In the genomic region with DNA sequence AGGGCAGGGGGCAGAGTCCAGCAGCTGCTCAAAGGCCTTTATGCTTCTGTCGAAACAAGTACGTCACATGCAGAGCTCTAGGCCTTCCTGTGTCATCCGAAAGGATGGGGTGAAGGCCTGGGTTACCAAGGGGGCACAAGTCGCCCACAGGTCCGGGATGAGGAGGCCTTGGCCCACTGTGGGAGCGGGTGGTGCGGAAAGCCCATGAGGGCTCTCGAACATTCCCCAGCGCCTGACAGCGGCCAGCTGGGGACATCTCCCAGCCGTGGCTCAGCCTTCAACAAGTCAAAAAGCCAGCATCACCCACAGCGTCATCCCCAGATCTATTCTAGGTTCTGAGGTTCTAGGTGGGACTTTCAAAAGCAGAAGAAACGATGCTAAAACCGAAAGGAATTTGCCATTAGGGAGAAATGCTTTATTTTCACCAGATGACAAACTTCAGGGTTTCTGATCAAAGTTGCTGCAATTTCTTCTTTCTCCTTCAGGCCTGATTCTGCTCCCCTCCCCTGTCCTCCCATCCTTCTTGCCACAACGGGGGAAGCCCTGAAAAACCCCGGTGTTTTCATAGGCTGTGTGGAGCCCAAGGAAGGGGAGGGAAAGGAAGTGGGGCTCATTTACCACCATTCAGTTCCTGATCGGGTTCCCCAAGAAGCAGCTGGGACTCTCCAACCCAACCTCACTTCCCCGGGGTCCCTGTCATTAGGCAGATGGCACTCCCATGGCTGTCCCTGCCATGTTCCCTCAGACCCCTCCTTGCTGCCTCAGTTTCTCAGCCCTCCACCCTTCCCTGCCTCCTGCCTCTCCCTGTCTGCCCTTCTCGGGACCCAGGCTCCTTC, we compare ENCODE assay signal across 10 cellular contexts. TPM values are rescaled to one million over a fixed set of nuclear protein-coding genes. Genes with fewer than 3 reads are reported as not detected.
DNase-seq lines count a peak whose midpoint lies in the region; ATAC-seq, FAIRE-seq and TF ChIP-seq lines count a peak whose summit lies in the region.
"Had no signal": no experiment of that assay in that cellular context is flagged by ENCODE, and none has a peak within 500 bp of the region (broad histone marks: within the 10 kb centered on the region; RNA-seq: fewer than 3 reads in every experiment).

No MANE protein-coding gene starts in this region.

- peaks cover 48% of the 10 kb centered on the region for H3K79me1 ChIP-seq in mesenchymal stem cell (replicated peaks; ENCODE audit: low read length, poor library complexity, severe bottlenecking)

- no peak overlapping the region for H3K14ac ChIP-seq in mesenchymal stem cell (ENCODE audit: low read length in 2 of 2)

- POLR2A ChIA-PET in K562 (lab: Yijun Ruan, JAX) = no interaction called here

- H3K4me3 Mint-ChIP-seq in T-helper 2 cell treated with Interferon-gamma antibody and Interleukin-4, amounts not matched to agents 5 μg/mL and 100 μg/mL, for 36 hours = no peak overlapping the region

- WGBS in K562 (ENCODE audit: insufficient coverage, low coverage, missing lambda C conversion rate) = 8% methylated on average over 19 of the region's 19 CpGs
- WGBS in mesenchymal stem cell = 86% methylated on average over 15 of the region's 19 CpGs

- H3K27me3 ChIP-seq in K562 (ENCODE audit: control insufficient read depth in 2 of 2, insufficient read depth in 2 of 2, low read length in 2 of 2) = peaks cover 28 to 55% of the 10 kb centered on the region in 2 experiments
- no peaks in the 10 kb centered on the region for H3K27me3 ChIP-seq in effector memory CD4-positive, alpha-beta T cell (replicated peaks; ENCODE audit: control insufficient read depth, insufficient read depth, low read length, poor library complexity, severe bottlenecking)
- H3K27me3 ChIP-seq in mesenchymal stem cell (ENCODE audit: control insufficient read depth in 1 of 2, insufficient read depth in 1 of 2, low read length in 2 of 2) = no peaks in the 10 kb centered on the region
- H3K27me3 ChIP-seq: suprapubic skin had no signal

- H2AK5ac ChIP-seq in mesenchymal stem cell (ENCODE audit: low read length, severe bottlenecking) = no peak overlapping the region

- in situ Hi-C loops in K562 (cut with MboI) = no loop called here

- H2BK12ac ChIP-seq in mesenchymal stem cell (ENCODE audit: low read length in 2 of 2) = no peak overlapping the region

- H3K9me1 ChIP-seq in K562 (ENCODE audit: control insufficient read depth, insufficient read depth, low read length) = no peaks in the 10 kb centered on the region

- TF ChIP-seq CTCF in K562 (IDR thresholded peaks at IDR 0.05 in 2 of 3, conservative IDR thresholded peaks at IDR 0.05 in 1 of 3; ENCODE audit: insufficient read depth in 2 of 3, low read depth in 1 of 3, low read length in 3 of 3) = no peak

- H3K36me3 ChIP-seq in K562 (ENCODE audit: control insufficient read depth, insufficient read depth, low read length) = no peaks in the 10 kb centered on the region
- no peaks in the 10 kb centered on the region for H3K36me3 ChIP-seq in effector memory CD4-positive, alpha-beta T cell (ENCODE audit: control insufficient read depth, insufficient read depth, low read length)
- peaks cover 5 to 27% of the 10 kb centered on the region in 2 experiments for H3K36me3 ChIP-seq in mesenchymal stem cell (ENCODE audit: control insufficient read depth in 1 of 2, insufficient read depth in 2 of 2, low read depth in 1 of 2, low read length in 2 of 2)

- H2BK5ac ChIP-seq in mesenchymal stem cell (ENCODE audit: low read depth, low read length, poor library complexity, severe bottlenecking) = no peak overlapping the region

- H3K36me3 Mint-ChIP-seq in T-helper 2 cell treated with Interferon-gamma antibody and Interleukin-4, amounts not matched to agents 5 μg/mL and 100 μg/mL, for 36 hours (ENCODE audit: low read depth) = peaks cover 11% of the 10 kb centered on the region

- 0 out of 2 replicates have a peak, but pooled peaks cover 2% of the 10 kb centered on the region for H4K20me1 ChIP-seq in K562 (replicated peaks; ENCODE audit: control insufficient read depth, insufficient read depth, low read length)

- H3K9ac ChIP-seq in K562 (ENCODE audit: insufficient read depth in 1 of 2, low read depth in 2 of 2, low read length in 2 of 2) = no peak overlapping the region
- H3K9ac ChIP-seq in mesenchymal stem cell (ENCODE audit: low read length) = no peak overlapping the region

- peaks cover 20% of the 10 kb centered on the region for H3K9me3 Mint-ChIP-seq in T-helper 2 cell treated with Interferon-gamma antibody and Interleukin-4, amounts not matched to agents 5 μg/mL and 100 μg/mL, for 36 hours

- peaks cover 6% of the 10 kb centered on the region; the same call in 1 of the 2 replicates for H3K9me3 ChIP-seq in K562 (replicated peaks; ENCODE audit: control insufficient read depth, insufficient read depth, low read depth, low read length)
- H3K9me3 ChIP-seq in effector memory CD4-positive, alpha-beta T cell (ENCODE audit: control insufficient read depth, low read length) = peaks cover 7% of the 10 kb centered on the region
- peaks cover 21% of the 10 kb centered on the region for H3K9me3 ChIP-seq in mesenchymal stem cell (ENCODE audit: control insufficient read depth, low read length)

- H3K4me2 ChIP-seq in K562 (ENCODE audit: insufficient read depth, low read length) = no peak overlapping the region
- no peak overlapping the region for H3K4me2 ChIP-seq in mesenchymal stem cell (ENCODE audit: low read length, poor library complexity, severe bottlenecking)

- H2AFZ ChIP-seq in K562 (ENCODE audit: low read depth, low read length) = no peak overlapping the region
- H2AFZ ChIP-seq in mesenchymal stem cell (ENCODE audit: low read depth, low read length) = no peak overlapping the region

- BruUV-seq in K562 (replicated peaks; lab: Mats Ljungman, UMichigan) = no TSS peak

- H3K27ac Mint-ChIP-seq in T-helper 2 cell treated with Interferon-gamma antibody and Interleukin-4, amounts not matched to agents 5 μg/mL and 100 μg/mL, for 36 hours = no peak overlapping the region

- ATAC-seq in GM19324 (IDR thresholded peaks at IDR 0.05; ENCODE audit: low FRiP score, unreplicated experiment) = peak; percentile 51
- peak; percentile 32 for ATAC-seq in HG03060 (IDR thresholded peaks at IDR 0.05; ENCODE audit: low read depth, unreplicated experiment)
- peak; percentile 38 for ATAC-seq in K562

- no peak for TF ChIP-seq POLR2A in K562 (conservative IDR thresholded peaks at IDR 0.05)

- no peak overlapping the region for H3K18ac ChIP-seq in mesenchymal stem cell (ENCODE audit: low read depth in 1 of 2, low read length in 2 of 2)

- H4K8ac ChIP-seq in mesenchymal stem cell (ENCODE audit: low read length) = no peak overlapping the region

- H3K4me1 ChIP-seq in K562 (replicated peaks in 1 of 2; ENCODE audit: control insufficient read depth in 2 of 2, insufficient read depth in 2 of 2, low read length in 2 of 2) = 0 out of 5 replicates have a peak, but pooled peaks cover 0 to 5% of the 10 kb centered on the region in 2 experiments
- peaks cover 3% of the 10 kb centered on the region for H3K4me1 ChIP-seq in effector memory CD4-positive, alpha-beta T cell (ENCODE audit: control insufficient read depth, insufficient read depth, low read length, poor library complexity, severe bottlenecking)
- peaks cover 14% of the 10 kb centered on the region for H3K4me1 ChIP-seq in mesenchymal stem cell (ENCODE audit: control insufficient read depth, insufficient read depth, low read depth, low read length)
- H3K4me1 ChIP-seq: suprapubic skin had no signal

- no peaks in the 10 kb centered on the region for H3K27me3 Mint-ChIP-seq in T-helper 2 cell treated with Interferon-gamma antibody and Interleukin-4, amounts not matched to agents 5 μg/mL and 100 μg/mL, for 36 hours (ENCODE audit: low read depth)

- no peak for TF ChIP-seq RAD21 in K562 (CRISPR knock-in tag; conservative IDR thresholded peaks at IDR 0.05 in 1 of 2, IDR thresholded peaks at IDR 0.05 in 1 of 2)

- no peak overlapping the region for H3K4ac ChIP-seq in mesenchymal stem cell (ENCODE audit: low read depth in 1 of 2, low read length in 2 of 2)

- no peak overlapping the region for H4K91ac ChIP-seq in mesenchymal stem cell (ENCODE audit: low read length)

- H3K4me3 ChIP-seq in K562 (no peak overlapping the region), mesenchymal stem cell (ENCODE audit: insufficient read depth in 1 of 2, low read depth in 1 of 2, low read length in 2 of 2) (no peak overlapping the region)
- H3K4me3 ChIP-seq in effector memory CD4-positive, alpha-beta T cell (ENCODE audit: insufficient read depth, low read depth, low read length, poor library complexity, severe bottlenecking) = no peak overlapping the region
- H3K4me3 ChIP-seq: suprapubic skin had no signal

- CTCF ChIA-PET in K562 (lab: Yijun Ruan, JAX; ENCODE audit: low intra/inter-chr PET ratio) = interaction anchor here (0.6 kb wide), 1 partner anchor 222 kb away, joined by 3 read pairs; no protein-coding TSS in a partner anchor

- no peak overlapping the region for H3K23ac ChIP-seq in mesenchymal stem cell (ENCODE audit: low read length in 2 of 2)

- H2BK15ac ChIP-seq in mesenchymal stem cell (ENCODE audit: low read depth, poor library complexity, severe bottlenecking) = no peak overlapping the region

- no peaks in the 10 kb centered on the region for H3K79me2 ChIP-seq in K562 (ENCODE audit: control insufficient read depth, insufficient read depth, low read length)

- intact Hi-C loops in K562 (cut with micrococcal nuclease) = no loop called here

- H2BK120ac ChIP-seq in mesenchymal stem cell (ENCODE audit: low read depth, low read length) = no peak overlapping the region

- H3K27ac ChIP-seq in K562 (ENCODE audit: extremely low read depth, low read depth, low read length) = no peak overlapping the region
- H3K27ac ChIP-seq in effector memory CD4-positive, alpha-beta T cell (ENCODE audit: insufficient read depth, low read length, poor library complexity, severe bottlenecking) = no peak overlapping the region
- no peak overlapping the region for H3K27ac ChIP-seq in mesenchymal stem cell (ENCODE audit: low read length, poor library complexity, severe bottlenecking)
- H3K27ac ChIP-seq: C4-2B, suprapubic skin had no signal

- no peak for FAIRE-seq in K562 (lab: Jason Lieb, UNC)

- TF ChIP-seq EP300 in K562 (IDR thresholded peaks at IDR 0.05; ENCODE audit: low read length) = no peak

- H3K4me1 Mint-ChIP-seq in T-helper 2 cell treated with Interferon-gamma antibody and Interleukin-4, amounts not matched to agents 5 μg/mL and 100 μg/mL, for 36 hours (ENCODE audit: low read depth) = peaks cover 2% of the 10 kb centered on the region

- DNase-seq in COLO668 (lab: John Stamatoyannopoulos, UW; ENCODE audit: unreplicated experiment) (peak; percentile 57), K562 (ENCODE audit: extremely low read depth in 1 of 4, low spot score in 3 of 4) (no peak), mesenchymal stem cell (no peak)
- DNase-seq in effector memory CD4-positive, alpha-beta T cell = no peak
- DNase-seq in T-helper 2 cell treated with Interferon-gamma antibody and Interleukin-4, amounts not matched to agents 5 μg/mL and 100 μg/mL, for 36 hours (ENCODE audit: low spot score) = no peak
- DNase-seq in stimulated activated CD4-positive, alpha-beta T cell treated with anti-CD3 and anti-CD28 coated beads, Interleukin-12 subunit alpha, Interleukin-12 subunit beta, amount 100 ng/mL, for 4 hours = no peak

RNA-seq across cellular contexts. Expression of gene GPR137B, which starts 17.6 kb away (rescaled TPM):
- 0.28 and 0.65 TPM in 2 replicates for total RNA-seq in K562 (2011; cell fraction: chromatin; rRNA removed; ENCODE audit: low replicate concordance)
- 0.17 and 0.79 TPM in 2 replicates for total RNA-seq in K562 (2011; cell fraction: nucleolus; rRNA removed)
- total RNA-seq in K562 (2011; cell fraction: nucleoplasm; rRNA removed) = 0.22 and 2.1 TPM in 2 replicates
- total RNA-seq in K562 (2014; rRNA removed) (0.36 and 0.94 TPM in 2 replicates), K562 (2014; rRNA removed; fragmentation: Illumina TruSeq; extraction: Trizol) (0.70 and 0.76 TPM in 2 replicates), K562 (2015; rRNA removed; fragmentation: Illumina TruSeq; extraction: Trizol) (0.75 and 0.87 TPM in 2 replicates), K562 (2021) (0.49 and 0.62 TPM in 2 replicates)
- polyA plus RNA-seq in K562 (2011; rRNA removed) (0.04 and 0.28 TPM in 2 replicates), K562 (2014; fragmentation: Illumina TruSeq; extraction: Trizol) (1.0 and 1.1 TPM in 2 replicates), K562 (2014; fragmentation: Nextera tagmentation; extraction: Ambion mirVana) (under 1 TPM; 0.14 to 0.35 TPM), K562 (2014; rRNA removed) (0.49 and 0.62 TPM in 2 replicates)
- 0.07 and 0.19 TPM in 2 replicates for polyA plus RNA-seq in K562 (2011; cell fraction: cytosol; rRNA removed)
- polyA plus RNA-seq in K562 (2011; cell fraction: nucleus; rRNA removed) = 0.30 and 0.60 TPM in 2 replicates
- polyA plus RNA-seq in K562 (2012) = 0.78 and 1.8 TPM in 2 replicates
- polyA minus RNA-seq in K562 (2011; rRNA and poly(A)+ RNA removed) = 0.27 TPM in 1 of 2 replicates, not detected in the other
- not detected in 2 replicates for polyA minus RNA-seq in K562 (2011; cell fraction: cytosol; rRNA and poly(A)+ RNA removed)
- polyA minus RNA-seq in K562 (2011; cell fraction: nucleus; rRNA and poly(A)+ RNA removed) = 0.13 TPM in 1 of 2 replicates, not detected in the other
- 20.6 TPM for polyA plus RNA-seq in mesenchymal stem cell (2013, experiment 1 of 2)
- polyA plus RNA-seq in mesenchymal stem cell (2013, experiment 2 of 2) = 20.8 TPM
